ENCODE assay signal across 1 cellular context in the genomic region with DNA sequence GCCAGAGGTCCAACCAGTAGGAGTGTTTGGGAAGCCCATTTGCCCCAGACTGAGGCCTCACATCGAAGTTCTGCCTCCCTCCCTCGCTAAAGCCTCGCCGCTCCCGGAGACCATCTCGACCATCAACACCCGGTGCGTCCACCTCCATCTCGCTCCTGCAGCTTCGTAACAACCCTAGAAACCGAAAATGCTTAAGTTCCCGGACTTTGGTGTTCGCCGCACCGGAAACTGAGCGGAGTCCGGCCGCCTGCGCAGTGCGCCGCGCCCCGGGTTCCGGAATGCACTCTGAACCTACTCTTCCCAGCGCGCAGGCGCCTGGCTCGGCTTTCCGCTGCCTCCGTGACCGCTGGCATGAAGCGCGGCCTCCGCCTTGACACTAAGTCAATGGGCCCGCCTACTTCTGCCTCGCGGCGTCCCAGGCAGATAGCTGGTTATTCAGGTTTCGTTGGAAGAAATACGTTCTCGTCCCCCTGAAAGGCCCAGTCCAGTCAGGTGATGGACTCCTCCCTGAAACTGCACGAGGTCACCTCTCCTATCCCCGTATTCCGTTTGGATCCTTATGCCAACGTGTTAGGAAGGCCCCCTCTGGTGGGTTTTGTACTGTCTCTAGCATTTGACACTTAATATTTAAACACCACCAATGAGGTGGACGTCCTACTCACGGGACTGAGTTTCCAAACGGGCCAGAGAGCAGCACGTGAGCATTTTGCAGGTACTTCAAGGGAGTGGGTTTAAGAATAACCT.
TF ChIP-seq lines count a peak whose summit lies in the region.

No MANE protein-coding gene starts in this region.

TF ChIP-seq in K562, 482 proteins besides CTCF, POLR2A, EP300 and RAD21 (continued from another document and continues in another):
- TF ChIP-seq, protein P1, sequence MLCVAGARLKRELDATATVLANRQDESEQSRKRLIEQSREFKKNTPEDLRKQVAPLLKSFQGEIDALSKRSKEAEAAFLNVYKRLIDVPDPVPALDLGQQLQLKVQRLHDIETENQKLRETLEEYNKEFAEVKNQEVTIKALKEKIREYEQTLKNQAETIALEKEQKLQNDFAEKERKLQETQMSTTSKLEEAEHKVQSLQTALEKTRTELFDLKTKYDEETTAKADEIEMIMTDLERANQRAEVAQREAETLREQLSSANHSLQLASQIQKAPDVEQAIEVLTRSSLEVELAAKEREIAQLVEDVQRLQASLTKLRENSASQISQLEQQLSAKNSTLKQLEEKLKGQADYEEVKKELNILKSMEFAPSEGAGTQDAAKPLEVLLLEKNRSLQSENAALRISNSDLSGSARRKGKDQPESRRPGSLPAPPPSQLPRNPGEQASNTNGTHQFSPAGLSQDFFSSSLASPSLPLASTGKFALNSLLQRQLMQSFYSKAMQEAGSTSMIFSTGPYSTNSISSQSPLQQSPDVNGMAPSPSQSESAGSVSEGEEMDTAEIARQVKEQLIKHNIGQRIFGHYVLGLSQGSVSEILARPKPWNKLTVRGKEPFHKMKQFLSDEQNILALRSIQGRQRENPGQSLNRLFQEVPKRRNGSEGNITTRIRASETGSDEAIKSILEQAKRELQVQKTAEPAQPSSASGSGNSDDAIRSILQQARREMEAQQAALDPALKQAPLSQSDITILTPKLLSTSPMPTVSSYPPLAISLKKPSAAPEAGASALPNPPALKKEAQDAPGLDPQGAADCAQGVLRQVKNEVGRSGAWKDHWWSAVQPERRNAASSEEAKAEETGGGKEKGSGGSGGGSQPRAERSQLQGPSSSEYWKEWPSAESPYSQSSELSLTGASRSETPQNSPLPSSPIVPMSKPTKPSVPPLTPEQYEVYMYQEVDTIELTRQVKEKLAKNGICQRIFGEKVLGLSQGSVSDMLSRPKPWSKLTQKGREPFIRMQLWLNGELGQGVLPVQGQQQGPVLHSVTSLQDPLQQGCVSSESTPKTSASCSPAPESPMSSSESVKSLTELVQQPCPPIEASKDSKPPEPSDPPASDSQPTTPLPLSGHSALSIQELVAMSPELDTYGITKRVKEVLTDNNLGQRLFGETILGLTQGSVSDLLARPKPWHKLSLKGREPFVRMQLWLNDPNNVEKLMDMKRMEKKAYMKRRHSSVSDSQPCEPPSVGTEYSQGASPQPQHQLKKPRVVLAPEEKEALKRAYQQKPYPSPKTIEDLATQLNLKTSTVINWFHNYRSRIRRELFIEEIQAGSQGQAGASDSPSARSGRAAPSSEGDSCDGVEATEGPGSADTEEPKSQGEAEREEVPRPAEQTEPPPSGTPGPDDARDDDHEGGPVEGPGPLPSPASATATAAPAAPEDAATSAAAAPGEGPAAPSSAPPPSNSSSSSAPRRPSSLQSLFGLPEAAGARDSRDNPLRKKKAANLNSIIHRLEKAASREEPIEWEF (CRISPR knock-in tag; IDR thresholded peaks at IDR 0.05) = no peak
- no peak; a peak in 1 of 4 replicates for TF ChIP-seq KDM4B (IDR thresholded peaks at IDR 0.05; ENCODE audit: borderline replicate concordance in 2 of 2, low read depth in 1 of 2)
- TF ChIP-seq, protein P2, sequence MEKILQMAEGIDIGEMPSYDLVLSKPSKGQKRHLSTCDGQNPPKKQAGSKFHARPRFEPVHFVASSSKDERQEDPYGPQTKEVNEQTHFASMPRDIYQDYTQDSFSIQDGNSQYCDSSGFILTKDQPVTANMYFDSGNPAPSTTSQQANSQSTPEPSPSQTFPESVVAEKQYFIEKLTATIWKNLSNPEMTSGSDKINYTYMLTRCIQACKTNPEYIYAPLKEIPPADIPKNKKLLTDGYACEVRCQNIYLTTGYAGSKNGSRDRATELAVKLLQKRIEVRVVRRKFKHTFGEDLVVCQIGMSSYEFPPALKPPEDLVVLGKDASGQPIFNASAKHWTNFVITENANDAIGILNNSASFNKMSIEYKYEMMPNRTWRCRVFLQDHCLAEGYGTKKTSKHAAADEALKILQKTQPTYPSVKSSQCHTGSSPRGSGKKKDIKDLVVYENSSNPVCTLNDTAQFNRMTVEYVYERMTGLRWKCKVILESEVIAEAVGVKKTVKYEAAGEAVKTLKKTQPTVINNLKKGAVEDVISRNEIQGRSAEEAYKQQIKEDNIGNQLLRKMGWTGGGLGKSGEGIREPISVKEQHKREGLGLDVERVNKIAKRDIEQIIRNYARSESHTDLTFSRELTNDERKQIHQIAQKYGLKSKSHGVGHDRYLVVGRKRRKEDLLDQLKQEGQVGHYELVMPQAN (IDR thresholded peaks at IDR 0.05; ENCODE audit: borderline replicate concordance) = peak; percentile 1; the same call in 1 of the 2 replicates
- TF ChIP-seq, protein P3, sequence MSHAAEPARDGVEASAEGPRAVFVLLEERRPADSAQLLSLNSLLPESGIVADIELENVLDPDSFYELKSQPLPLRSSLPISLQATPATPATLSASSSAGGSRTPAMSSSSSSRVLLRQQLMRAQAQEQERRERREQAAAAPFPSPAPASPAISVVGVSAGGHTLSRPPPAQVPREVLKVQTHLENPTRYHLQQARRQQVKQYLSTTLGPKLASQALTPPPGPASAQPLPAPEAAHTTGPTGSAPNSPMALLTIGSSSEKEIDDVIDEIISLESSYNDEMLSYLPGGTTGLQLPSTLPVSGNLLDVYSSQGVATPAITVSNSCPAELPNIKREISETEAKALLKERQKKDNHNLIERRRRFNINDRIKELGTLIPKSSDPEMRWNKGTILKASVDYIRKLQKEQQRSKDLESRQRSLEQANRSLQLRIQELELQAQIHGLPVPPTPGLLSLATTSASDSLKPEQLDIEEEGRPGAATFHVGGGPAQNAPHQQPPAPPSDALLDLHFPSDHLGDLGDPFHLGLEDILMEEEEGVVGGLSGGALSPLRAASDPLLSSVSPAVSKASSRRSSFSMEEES (CRISPR knock-in tag; IDR thresholded peaks at IDR 0.05) = no peak
- TF ChIP-seq FOXJ2 (tag; IDR thresholded peaks at IDR 0.05) = peak; percentile 77; the same call in 1 of the 2 replicates
- no peak for TF ChIP-seq ZNF311 (CRISPR knock-in tag; IDR thresholded peaks at IDR 0.05)
- TF ChIP-seq ZNF184 (CRISPR knock-in tag; IDR thresholded peaks at IDR 0.05) = no peak
- TF ChIP-seq ZNF143 (CRISPR knock-in tag; IDR thresholded peaks at IDR 0.05) = no peak
- TF ChIP-seq SAFB (IDR thresholded peaks at IDR 0.05; ENCODE audit: borderline replicate concordance, low read depth, low read length) = no peak
- TF ChIP-seq, protein P4, sequence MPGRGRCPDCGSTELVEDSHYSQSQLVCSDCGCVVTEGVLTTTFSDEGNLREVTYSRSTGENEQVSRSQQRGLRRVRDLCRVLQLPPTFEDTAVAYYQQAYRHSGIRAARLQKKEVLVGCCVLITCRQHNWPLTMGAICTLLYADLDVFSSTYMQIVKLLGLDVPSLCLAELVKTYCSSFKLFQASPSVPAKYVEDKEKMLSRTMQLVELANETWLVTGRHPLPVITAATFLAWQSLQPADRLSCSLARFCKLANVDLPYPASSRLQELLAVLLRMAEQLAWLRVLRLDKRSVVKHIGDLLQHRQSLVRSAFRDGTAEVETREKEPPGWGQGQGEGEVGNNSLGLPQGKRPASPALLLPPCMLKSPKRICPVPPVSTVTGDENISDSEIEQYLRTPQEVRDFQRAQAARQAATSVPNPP (IDR thresholded peaks at IDR 0.05; ENCODE audit: borderline replicate concordance, insufficient read depth, insufficient read length) = no peak
- TF ChIP-seq MTA3 (IDR thresholded peaks at IDR 0.05; ENCODE audit: borderline replicate concordance) = 0 out of 2 replicates have a peak, but pooled peaks have one; percentile 41
- no peak for TF ChIP-seq ZNF668 (CRISPR knock-in tag; IDR thresholded peaks at IDR 0.05)
- no peak for TF ChIP-seq BRCA1 (IDR thresholded peaks at IDR 0.05)
- TF ChIP-seq BRCA1 (CRISPR knock-in tag; IDR thresholded peaks at IDR 0.05) = no peak
- no peak for TF ChIP-seq MYNN (IDR thresholded peaks at IDR 0.05)
- TF ChIP-seq MYNN (CRISPR knock-in tag; IDR thresholded peaks at IDR 0.05) = no peak
- TF ChIP-seq ARNT (IDR thresholded peaks at IDR 0.05) = no peak; a peak in 1 of 4 replicates
- TF ChIP-seq, protein P5, sequence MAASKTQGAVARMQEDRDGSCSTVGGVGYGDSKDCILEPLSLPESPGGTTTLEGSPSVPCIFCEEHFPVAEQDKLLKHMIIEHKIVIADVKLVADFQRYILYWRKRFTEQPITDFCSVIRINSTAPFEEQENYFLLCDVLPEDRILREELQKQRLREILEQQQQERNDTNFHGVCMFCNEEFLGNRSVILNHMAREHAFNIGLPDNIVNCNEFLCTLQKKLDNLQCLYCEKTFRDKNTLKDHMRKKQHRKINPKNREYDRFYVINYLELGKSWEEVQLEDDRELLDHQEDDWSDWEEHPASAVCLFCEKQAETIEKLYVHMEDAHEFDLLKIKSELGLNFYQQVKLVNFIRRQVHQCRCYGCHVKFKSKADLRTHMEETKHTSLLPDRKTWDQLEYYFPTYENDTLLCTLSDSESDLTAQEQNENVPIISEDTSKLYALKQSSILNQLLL (CRISPR knock-in tag; IDR thresholded peaks at IDR 0.05; ENCODE audit: borderline replicate concordance) = no peak
- TF ChIP-seq, protein P6, sequence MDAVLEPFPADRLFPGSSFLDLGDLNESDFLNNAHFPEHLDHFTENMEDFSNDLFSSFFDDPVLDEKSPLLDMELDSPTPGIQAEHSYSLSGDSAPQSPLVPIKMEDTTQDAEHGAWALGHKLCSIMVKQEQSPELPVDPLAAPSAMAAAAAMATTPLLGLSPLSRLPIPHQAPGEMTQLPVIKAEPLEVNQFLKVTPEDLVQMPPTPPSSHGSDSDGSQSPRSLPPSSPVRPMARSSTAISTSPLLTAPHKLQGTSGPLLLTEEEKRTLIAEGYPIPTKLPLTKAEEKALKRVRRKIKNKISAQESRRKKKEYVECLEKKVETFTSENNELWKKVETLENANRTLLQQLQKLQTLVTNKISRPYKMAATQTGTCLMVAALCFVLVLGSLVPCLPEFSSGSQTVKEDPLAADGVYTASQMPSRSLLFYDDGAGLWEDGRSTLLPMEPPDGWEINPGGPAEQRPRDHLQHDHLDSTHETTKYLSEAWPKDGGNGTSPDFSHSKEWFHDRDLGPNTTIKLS (IDR thresholded peaks at IDR 0.05; ENCODE audit: borderline replicate concordance, low read depth) = peak; percentile 59; the same call in 1 of the 2 replicates
- TF ChIP-seq U2AF2 (optimal IDR thresholded peaks at IDR 0.05; ENCODE audit: low read depth, low read length) = no peak
- TF ChIP-seq RBM25 (IDR thresholded peaks at IDR 0.05; ENCODE audit: low read depth, low read length, severe bottlenecking) = no peak
- TF ChIP-seq SMC3 (conservative IDR thresholded peaks at IDR 0.05; ENCODE audit: insufficient read depth, low read depth, low read length) = no peak
- no peak for TF ChIP-seq XRCC3 (IDR thresholded peaks at IDR 0.05)
- no peak for TF ChIP-seq NELFE (IDR thresholded peaks at IDR 0.05; ENCODE audit: insufficient read depth, insufficient read length)
- TF ChIP-seq ZNF140 (CRISPR knock-in tag; IDR thresholded peaks at IDR 0.05) = no peak
- TF ChIP-seq SNRNP70 (optimal IDR thresholded peaks at IDR 0.05; ENCODE audit: low read depth, low read length) = no peak
- TF ChIP-seq MTF1 (CRISPR knock-in tag; IDR thresholded peaks at IDR 0.05; ENCODE audit: borderline replicate concordance) = no peak
- no peak for TF ChIP-seq PCBP2 (IDR thresholded peaks at IDR 0.05; ENCODE audit: low read depth, low read length, poor library complexity, severe bottlenecking)
- TF ChIP-seq ZNF146 (CRISPR knock-in tag; IDR thresholded peaks at IDR 0.05; ENCODE audit: unreplicated experiment) = no peak
- TF ChIP-seq, protein P7, sequence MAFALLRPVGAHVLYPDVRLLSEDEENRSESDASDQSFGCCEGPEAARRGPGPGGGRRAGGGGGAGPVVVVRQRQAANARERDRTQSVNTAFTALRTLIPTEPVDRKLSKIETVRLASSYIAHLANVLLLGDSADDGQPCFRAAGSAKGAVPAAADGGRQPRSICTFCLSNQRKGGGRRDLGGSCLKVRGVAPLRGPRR (CRISPR knock-in tag; IDR thresholded peaks at IDR 0.05) = no peak
- TF ChIP-seq RNF2 (IDR thresholded peaks at IDR 0.05) = no peak
